21 cellular contexts compared by ENCODE assay signal in the genomic region with DNA sequence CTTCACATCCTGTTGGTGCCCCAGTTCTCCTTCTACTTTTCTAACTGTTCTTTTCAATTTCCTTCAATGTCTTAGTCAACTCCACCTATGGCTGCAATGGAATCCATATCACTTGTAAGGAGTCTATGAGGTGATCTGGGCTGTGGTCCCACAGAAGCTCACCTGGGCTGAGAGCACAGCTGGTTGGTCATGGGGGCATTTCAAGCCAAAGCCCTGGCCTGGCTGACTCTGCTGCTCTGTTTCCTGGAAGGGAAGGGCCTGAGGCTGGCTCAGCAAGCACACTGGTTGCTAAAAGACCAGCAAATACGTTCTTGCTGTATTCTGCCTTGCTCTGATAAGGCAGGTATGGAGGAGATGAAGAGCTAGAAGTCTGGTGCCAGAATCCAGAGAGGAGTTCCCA. TPM values are rescaled to one million over a fixed set of nuclear protein-coding genes. Genes with fewer than 3 reads are reported as not detected.
"Had no signal": no experiment of that assay in that cellular context is flagged by ENCODE, and none has a peak within 500 bp of the region (broad histone marks: within the 10 kb centered on the region; RNA-seq: fewer than 3 reads in every experiment).

No MANE protein-coding gene starts in this region.

- H3K27ac Mint-ChIP-seq: activated CD8-positive, alpha-beta memory T cell treated with anti-CD3 and anti-CD28 coated beads, Interleukin-2, amount 10 ng/mL, durations not matched to agents 7 days and 5 days; activated CD8-positive, alpha-beta T cell treated with anti-CD3 and anti-CD28 coated beads, Interleukin-2, amount 10 ng/mL, durations not matched to agents 7 days and 5 days; activated naive CD4-positive, alpha-beta T cell treated with anti-CD3 and anti-CD28 coated beads for 36 hours; activated naive CD8-positive, alpha-beta T cell treated with anti-CD3 and anti-CD28 coated beads, Interleukin-2, amount 10 ng/mL, durations not matched to agents 7 days and 5 days; activated T-cell treated with anti-CD3 and anti-CD28 coated beads, Interleukin-2, amount 50 U/mL, for 72 hours; mesothelial cell of epicardium; nephron progenitor cell; T-helper 17 cell; type B pancreatic cell; WTC11 had no signal

- H3K4me3 ChIP-seq: esophagus squamous epithelium, hepatocyte, ovary, psoas muscle, uterus had no signal

- H3K4me3 Mint-ChIP-seq: activated CD8-positive, alpha-beta memory T cell treated with anti-CD3 and anti-CD28 coated beads, Interleukin-2, amount 10 ng/mL, durations not matched to agents 7 days and 5 days; activated CD8-positive, alpha-beta T cell treated with anti-CD3 and anti-CD28 coated beads, Interleukin-2, amount 10 ng/mL, durations not matched to agents 7 days and 5 days; activated naive CD4-positive, alpha-beta T cell treated with anti-CD3 and anti-CD28 coated beads for 36 hours; activated naive CD8-positive, alpha-beta T cell treated with anti-CD3 and anti-CD28 coated beads, Interleukin-2, amount 10 ng/mL, durations not matched to agents 7 days and 5 days; activated T-cell treated with anti-CD3 and anti-CD28 coated beads, Interleukin-2, amount 50 U/mL, for 72 hours; mesothelial cell of epicardium; naive B cell; nephron progenitor cell; T-helper 17 cell; type B pancreatic cell; WTC11 had no signal

- H3K4me1 ChIP-seq: uterus had no signal

- H3K27me3 Mint-ChIP-seq: type B pancreatic cell had no signal

- H3K27ac ChIP-seq: epithelial cell of prostate, esophagus squamous epithelium, hepatocyte, ovary, psoas muscle, uterus had no signal

- H3K36me3 ChIP-seq: esophagus squamous epithelium, ovary, uterus had no signal

- H3K36me3 Mint-ChIP-seq: activated CD8-positive, alpha-beta memory T cell treated with anti-CD3 and anti-CD28 coated beads, Interleukin-2, amount 10 ng/mL, durations not matched to agents 7 days and 5 days; activated naive CD8-positive, alpha-beta T cell treated with anti-CD3 and anti-CD28 coated beads, Interleukin-2, amount 10 ng/mL, durations not matched to agents 7 days and 5 days had no signal

- H3K27me3 ChIP-seq: esophagus squamous epithelium, hepatocyte, ovary, uterus had no signal

- H3K9me3 ChIP-seq: ovary, psoas muscle had no signal

- DNase-seq: activated CD8-positive, alpha-beta memory T cell treated with anti-CD3 and anti-CD28 coated beads, Interleukin-2, amount 10 ng/mL, durations not matched to agents 7 days and 5 days; activated CD8-positive, alpha-beta T cell treated with anti-CD3 and anti-CD28 coated beads, Interleukin-2, amount 10 ng/mL, durations not matched to agents 7 days and 5 days; activated naive CD4-positive, alpha-beta T cell treated with anti-CD3 and anti-CD28 coated beads for 36 hours; activated naive CD8-positive, alpha-beta T cell treated with anti-CD3 and anti-CD28 coated beads, Interleukin-2, amount 10 ng/mL, durations not matched to agents 7 days and 5 days; activated T-cell treated with anti-CD3 and anti-CD28 coated beads for 4 hours; activated T-cell treated with anti-CD3 and anti-CD28 coated beads, Interleukin-2, amount 50 U/mL, for 72 hours; effector CD8-positive, alpha-beta T cell; esophagus squamous epithelium; left ventricle myocardium superior; naive B cell; nephron progenitor cell; ovary; stimulated activated naive CD4-positive, alpha-beta T cell; T-helper 17 cell had no signal

RNA-seq across cellular contexts. Expression of gene AMOTL2, which starts 29.0 kb away (rescaled TPM):
- total RNA-seq: activated CD8-positive, alpha-beta memory T cell treated with anti-CD3 and anti-CD28 coated beads, Interleukin-2, amount 10 ng/mL, durations not matched to agents 7 days and 5 days; activated CD8-positive, alpha-beta T cell treated with anti-CD3 and anti-CD28 coated beads, Interleukin-2, amount 10 ng/mL, durations not matched to agents 7 days and 5 days; activated naive CD8-positive, alpha-beta T cell treated with anti-CD3 and anti-CD28 coated beads, Interleukin-2, amount 10 ng/mL, durations not matched to agents 7 days and 5 days; T-helper 17 cell had no signal
